Comparison of ENCODE assay signal across 16 cellular contexts in genomic region chr14:36021030-36021422, GRCh38.
DNase-seq lines count a peak whose midpoint lies in the region; ATAC-seq and TF ChIP-seq lines count a peak whose summit lies in the region.
"Had no signal": no experiment of that assay in that cellular context is flagged by ENCODE, and none has a peak within 500 bp of the region (broad histone marks: within the 10 kb centered on the region; RNA-seq: fewer than 3 reads in every experiment).

No MANE protein-coding gene starts in this region.

- H3K27ac ChIP-seq in CD4-positive, CD25-positive, alpha-beta regulatory T cell (ENCODE audit: insufficient read depth, low read length, poor library complexity, severe bottlenecking), result no peak overlapping the region
- H3K27ac ChIP-seq in effector memory CD4-positive, alpha-beta T cell (ENCODE audit: insufficient read depth, low read length, poor library complexity, severe bottlenecking), result no peak overlapping the region
- H3K27ac ChIP-seq: cardiac muscle cell, skin epidermis, WERI-Rb-1 had no signal

- peak overlapping the region in 1 of 4 donors; percentile 31 for H3K4me3 Mint-ChIP-seq in CD4-positive, CD25-positive, alpha-beta regulatory T cell

- intact Hi-C loops in left colon (cut with DNase I, micrococcal nuclease), result no loop called here

- peaks cover 21% of the 10 kb centered on the region for H3K4me1 ChIP-seq in CD4-positive, CD25-positive, alpha-beta regulatory T cell (ENCODE audit: control insufficient read depth, insufficient read depth, low read length, poor library complexity, severe bottlenecking)
- no peaks in the 10 kb centered on the region for H3K4me1 ChIP-seq in effector memory CD4-positive, alpha-beta T cell (ENCODE audit: control insufficient read depth, insufficient read depth, low read length, poor library complexity, severe bottlenecking)
- H3K4me1 ChIP-seq: Caco-2 had no signal

- ATAC-seq in CD4-positive, CD25-positive, alpha-beta regulatory T cell (ENCODE audit: low read depth in 2 of 2), result no peak
- ATAC-seq in GM19025 (IDR thresholded peaks at IDR 0.05; ENCODE audit: low read depth, unreplicated experiment) (peak; percentile 45), HG02884 (IDR thresholded peaks at IDR 0.05; ENCODE audit: unreplicated experiment) (peak; percentile 46), SK-N-SH treated with all-trans-retinoic acid at 6 μM for 48 hours (no peak), left colon (no peak)

- H3K9me3 Mint-ChIP-seq in CD4-positive, CD25-positive, alpha-beta regulatory T cell, result peaks cover 0 to 2% (median 0%) of the 10 kb centered on the region in 7 donors
- H3K9me3 Mint-ChIP-seq: activated naive CD4-positive, alpha-beta T cell treated with anti-CD3 and anti-CD28 coated beads, Interleukin-2, amount 50 U/mL, for 72 hours had no signal

- H3K27ac Mint-ChIP-seq in CD4-positive, CD25-positive, alpha-beta regulatory T cell, result peak overlapping the region in 2 of 3 donors; percentile 29 to 30
- H3K27ac Mint-ChIP-seq: activated naive CD4-positive, alpha-beta T cell treated with anti-CD3 and anti-CD28 coated beads, Interleukin-2, amount 50 U/mL, for 72 hours had no signal

- no peaks in the 10 kb centered on the region for H3K27me3 ChIP-seq in CD4-positive, CD25-positive, alpha-beta regulatory T cell (ENCODE audit: control insufficient read depth, insufficient read depth, low read length)
- no peaks in the 10 kb centered on the region for H3K27me3 ChIP-seq in effector memory CD4-positive, alpha-beta T cell (replicated peaks; ENCODE audit: control insufficient read depth, insufficient read depth, low read length, poor library complexity, severe bottlenecking)
- H3K27me3 ChIP-seq: cardiac muscle cell had no signal

- H3K4me3 ChIP-seq in CD4-positive, CD25-positive, alpha-beta regulatory T cell (ENCODE audit: low read depth, low read length), result peak overlapping the region; percentile 70
- no peak overlapping the region for H3K4me3 ChIP-seq in effector memory CD4-positive, alpha-beta T cell (ENCODE audit: insufficient read depth, low read depth, low read length, poor library complexity, severe bottlenecking)
- H3K4me3 ChIP-seq: cardiac muscle cell, skin epidermis had no signal

- H3K36me3 Mint-ChIP-seq in CD4-positive, CD25-positive, alpha-beta regulatory T cell, result no peaks in the 10 kb centered on the region
- H3K36me3 Mint-ChIP-seq: activated naive CD4-positive, alpha-beta T cell treated with anti-CD3 and anti-CD28 coated beads, Interleukin-2, amount 50 U/mL, for 72 hours had no signal

- no peaks in the 10 kb centered on the region for H3K9me3 ChIP-seq in CD4-positive, CD25-positive, alpha-beta regulatory T cell (ENCODE audit: control insufficient read depth in 2 of 2, low read length in 2 of 2)
- H3K9me3 ChIP-seq in effector memory CD4-positive, alpha-beta T cell (ENCODE audit: control insufficient read depth, low read length), result no peaks in the 10 kb centered on the region
- H3K9me3 ChIP-seq: Caco-2 had no signal

- peak in 1 of 3 donors; percentile 17 for DNase-seq in CD4-positive, CD25-positive, alpha-beta regulatory T cell
- peak; percentile 72 for DNase-seq in NCI-H748 (lab: John Stamatoyannopoulos, UW; ENCODE audit: unreplicated experiment)
- DNase-seq in effector memory CD4-positive, alpha-beta T cell, result no peak
- DNase-seq in dermis blood vessel endothelial cell, result no peak
- DNase-seq in left colon, result no peak
- DNase-seq: Caco-2, GDM1, islet precursor cell, OCI-M1, WERI-Rb-1 had no signal

- no peaks in the 10 kb centered on the region for H3K36me3 ChIP-seq in CD4-positive, CD25-positive, alpha-beta regulatory T cell (ENCODE audit: control insufficient read depth, insufficient read depth, low read length)
- no peaks in the 10 kb centered on the region for H3K36me3 ChIP-seq in effector memory CD4-positive, alpha-beta T cell (ENCODE audit: control insufficient read depth, insufficient read depth, low read length)
- H3K36me3 ChIP-seq: cardiac muscle cell, WERI-Rb-1 had no signal

- no peaks in the 10 kb centered on the region for H3K27me3 Mint-ChIP-seq in CD4-positive, CD25-positive, alpha-beta regulatory T cell

- H3K4me1 Mint-ChIP-seq in CD4-positive, CD25-positive, alpha-beta regulatory T cell, result peaks cover 6 to 35% (median 20%) of the 10 kb centered on the region in 4 donors

TF ChIP-seq in SK-N-SH treated with all-trans-retinoic acid at 6 μM for 48 hours, 23 proteins besides CTCF, POLR2A, EP300 and RAD21:
- TF ChIP-seq ZC3H10 (CRISPR knock-in tag; IDR thresholded peaks at IDR 0.05) (no peak), ESRRG (CRISPR knock-in tag; IDR thresholded peaks at IDR 0.05) (no peak), CREB5 (CRISPR knock-in tag; IDR thresholded peaks at IDR 0.05; ENCODE audit: low read depth) (no peak), OSR1 (CRISPR knock-in tag; IDR thresholded peaks at IDR 0.05) (no peak), ARNTL (CRISPR knock-in tag; IDR thresholded peaks at IDR 0.05; ENCODE audit: borderline replicate concordance, low read depth) (no peak), TSHZ2 (CRISPR knock-in tag; IDR thresholded peaks at IDR 0.05) (no peak), GLIS3 (CRISPR knock-in tag; IDR thresholded peaks at IDR 0.05) (no peak), CSDC2 (CRISPR knock-in tag; IDR thresholded peaks at IDR 0.05) (no peak), ZFP3 (CRISPR knock-in tag; IDR thresholded peaks at IDR 0.05) (no peak)
- TF ChIP-seq, protein P1, sequence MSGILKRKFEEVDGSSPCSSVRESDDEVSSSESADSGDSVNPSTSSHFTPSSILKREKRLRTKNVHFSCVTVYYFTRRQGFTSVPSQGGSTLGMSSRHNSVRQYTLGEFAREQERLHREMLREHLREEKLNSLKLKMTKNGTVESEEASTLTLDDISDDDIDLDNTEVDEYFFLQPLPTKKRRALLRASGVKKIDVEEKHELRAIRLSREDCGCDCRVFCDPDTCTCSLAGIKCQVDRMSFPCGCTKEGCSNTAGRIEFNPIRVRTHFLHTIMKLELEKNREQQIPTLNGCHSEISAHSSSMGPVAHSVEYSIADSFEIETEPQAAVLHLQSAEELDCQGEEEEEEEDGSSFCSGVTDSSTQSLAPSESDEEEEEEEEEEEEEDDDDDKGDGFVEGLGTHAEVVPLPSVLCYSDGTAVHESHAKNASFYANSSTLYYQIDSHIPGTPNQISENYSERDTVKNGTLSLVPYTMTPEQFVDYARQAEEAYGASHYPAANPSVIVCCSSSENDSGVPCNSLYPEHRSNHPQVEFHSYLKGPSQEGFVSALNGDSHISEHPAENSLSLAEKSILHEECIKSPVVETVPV (CRISPR knock-in tag; IDR thresholded peaks at IDR 0.05), result no peak
TF ChIP-seq in SK-N-SH treated with all-trans-retinoic acid at 6 μM for 48 hours: peak in this region for 0.

Comparison
In these comparisons a context has a peak if more than half of its experiments do, and no peak if none do; other contexts are left out.
1. ATAC-seq: peak in GM19025 (single experiment) and HG02884 (single experiment); none in CD4-positive, CD25-positive, alpha-beta regulatory T cell (0 of 2), SK-N-SH treated with all-trans-retinoic acid at 6 μM for 48 hours (single experiment) and left colon (single experiment).